ENCODE assay signal across 8 cellular contexts in the genomic region with DNA sequence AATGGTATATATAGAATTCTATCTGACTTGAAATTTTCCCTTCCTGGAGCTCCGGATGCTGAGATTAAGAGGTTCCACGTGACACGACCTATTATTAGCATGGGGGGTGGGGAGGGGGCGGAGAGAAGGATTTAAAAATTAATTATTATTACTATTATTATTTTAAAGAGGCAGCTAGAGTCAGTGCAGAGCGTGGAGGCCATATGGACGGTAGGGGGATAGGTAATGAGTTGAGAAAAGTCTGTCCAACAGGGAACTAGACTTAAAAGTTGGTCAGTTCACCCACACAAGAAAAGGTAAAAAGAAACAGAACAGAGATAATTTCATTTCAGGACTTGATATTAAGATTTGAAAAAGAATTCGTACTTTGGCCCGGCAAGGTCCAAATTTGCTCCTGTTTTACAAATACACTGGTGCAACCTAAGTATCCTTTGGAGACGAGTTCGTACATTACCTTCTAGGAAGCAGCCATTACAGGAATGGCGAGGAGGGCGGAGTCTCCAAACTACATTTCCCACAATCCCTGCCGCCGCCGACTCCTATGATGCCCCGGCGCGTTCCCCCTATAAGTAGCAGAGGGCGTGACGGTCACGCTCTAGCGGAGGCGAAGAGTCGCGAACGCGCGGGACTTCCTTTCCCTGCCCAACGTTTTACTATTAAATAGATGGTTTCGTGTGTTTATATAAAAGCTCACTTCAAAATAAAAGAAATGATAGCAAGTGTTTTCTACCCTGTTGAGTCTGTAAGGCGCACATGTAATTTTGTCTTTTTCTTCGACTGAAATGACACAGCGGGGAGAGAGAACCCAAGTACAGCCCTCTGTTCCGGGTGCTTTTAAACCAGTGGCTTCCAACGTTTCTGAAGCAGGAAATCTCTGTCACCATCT. TPM values are rescaled to one million over a fixed set of nuclear protein-coding genes. Genes with fewer than 3 reads are reported as not detected.
A peak's percentile ranks its signal among the peaks of the same experiment; 100 is the strongest.
DNase-seq lines count a peak whose midpoint lies in the region; TF ChIP-seq lines count a peak whose summit lies in the region.

A gene with protein sequence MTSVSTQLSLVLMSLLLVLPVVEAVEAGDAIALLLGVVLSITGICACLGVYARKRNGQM (minus strand): TSS at position 481 of the 886 bp plus-strand sequence. CDS start 976 bp downstream, outside the sequence.

- H3K9ac ChIP-seq in endocrine pancreas (ENCODE audit: control insufficient read depth, insufficient read depth, low read length) (peak within 1 kb of the TSS; percentile 68), mesendoderm (ENCODE audit: low read length) (peak within 1 kb of the TSS; percentile 79)

- H3K4ac ChIP-seq in mesendoderm (ENCODE audit: low read depth, low read length): no peak within 1 kb of the TSS

- DNase-seq in CMK (ENCODE audit: low read depth) (peak; percentile 46), GM20000 (ENCODE audit: low spot score) (peak; percentile 83), HT-29 (ENCODE audit: low spot score) (peak; percentile 96), NOMO-1 treated with DMSO at 0.1 percent for 48 hours (lab: John Stamatoyannopoulos, UW; ENCODE audit: unreplicated experiment) (peak; percentile 65), mesendoderm (peak; percentile 93)
- DNase-seq in activated CD8-positive, alpha-beta memory T cell treated with anti-CD3 and anti-CD28 coated beads for 4 hours (ENCODE audit: low read depth in 2 of 2): peak; percentile 73 to 80
- peak; percentile 74 for DNase-seq in stimulated activated CD8-positive, alpha-beta memory T cell treated with anti-CD3 and anti-CD28 coated beads, Interleukin-15, amount 100 ng/mL, for 1 hour (ENCODE audit: low read depth)

- peak within 1 kb of the TSS; percentile 40 for H3K4me2 ChIP-seq in mesendoderm (ENCODE audit: low read length)

- H3K4me1 ChIP-seq in endocrine pancreas (ENCODE audit: control insufficient read depth, insufficient read depth, low read length): no peaks in the 10 kb centered on the region
- no peaks in the 10 kb centered on the region for H3K4me1 ChIP-seq in mesendoderm (ENCODE audit: control insufficient read depth, low read depth, low read length)

- no peak within 1 kb of the TSS for H4K8ac ChIP-seq in mesendoderm (ENCODE audit: low read depth, low read length)

- H3K79me2 ChIP-seq in mesendoderm (ENCODE audit: control insufficient read depth, insufficient read depth, low read length): no peaks in the 10 kb centered on the region

- H3K27me3 ChIP-seq in endocrine pancreas (ENCODE audit: control insufficient read depth, insufficient read depth, low read length) (no peaks in the 10 kb centered on the region), mesendoderm (ENCODE audit: insufficient read depth, low read length, poor library complexity) (no peaks in the 10 kb centered on the region)

- peak within 1 kb of the TSS; percentile 86 for H3K56ac ChIP-seq in mesendoderm (ENCODE audit: low read length)

- no peak within 1 kb of the TSS for H2BK5ac ChIP-seq in mesendoderm (ENCODE audit: low read length)

- H4K5ac ChIP-seq in mesendoderm (ENCODE audit: low read length): peak within 1 kb of the TSS; percentile 81

- H3K36me3 ChIP-seq in endocrine pancreas (ENCODE audit: control insufficient read depth, insufficient read depth, low read length) (no peaks in the 10 kb centered on the region), mesendoderm (ENCODE audit: control insufficient read depth, insufficient read depth, low read length) (no peaks in the 10 kb centered on the region)

- H2BK15ac ChIP-seq in mesendoderm (replicated peaks; ENCODE audit: low read depth): no peak within 1 kb of the TSS

- H3K4me3 ChIP-seq in endocrine pancreas (ENCODE audit: control insufficient read depth, insufficient read depth, low read length) (peak within 1 kb of the TSS; percentile 95), mesendoderm (ENCODE audit: low read length) (peak within 1 kb of the TSS; percentile 89)

- no peak for TF ChIP-seq CTCF in GM20000 (IDR thresholded peaks at IDR 0.05; ENCODE audit: extremely low read depth, missing control alignments)

- H2BK120ac ChIP-seq in mesendoderm (ENCODE audit: low read depth, low read length): no peak within 1 kb of the TSS

- H3K18ac ChIP-seq in mesendoderm (ENCODE audit: low read length): no peak within 1 kb of the TSS

- H2AK5ac ChIP-seq in mesendoderm (ENCODE audit: low read length): no peak within 1 kb of the TSS

- no peaks in the 10 kb centered on the region for H3K79me1 ChIP-seq in mesendoderm (ENCODE audit: low read length)

- no CpG with 5 or more reads among the region's 35 CpGs for WGBS in mesendoderm (ENCODE audit: extremely low coverage, insufficient coverage, low lambda C conversion rate)

- H3K23ac ChIP-seq in mesendoderm (ENCODE audit: low read length): no peak within 1 kb of the TSS

- no peaks in the 10 kb centered on the region for H3K9me3 ChIP-seq in endocrine pancreas (ENCODE audit: control insufficient read depth, low read length)

- no peak within 1 kb of the TSS for H3K27ac ChIP-seq in mesendoderm (ENCODE audit: low read depth, low read length)

RNA-seq across cellular contexts. Expression of the gene that starts here (rescaled TPM):
- 17.8 and 25.8 TPM in 2 replicates for total RNA-seq in HT-29 (2014; rRNA removed; shearing (Covaris generic))
- polyA plus RNA-seq in mesendoderm (2013, experiment 1 of 2): 97.4 TPM
- 97.1 TPM for polyA plus RNA-seq in mesendoderm (2013, experiment 2 of 2)

Comparison
In these comparisons a context has a peak if more than half of its experiments do, and no peak if none do; other contexts are left out.
1. DNase-seq: peak in every context shown above with its lines; median percentile 96 in HT-29; 93 in mesendoderm; 83 in GM20000; 76 in activated CD8-positive, alpha-beta memory T cell treated with anti-CD3 and anti-CD28 coated beads for 4 hours; 74 in stimulated activated CD8-positive, alpha-beta memory T cell treated with anti-CD3 and anti-CD28 coated beads, Interleukin-15, amount 100 ng/mL, for 1 hour; 65 in NOMO-1 treated with DMSO at 0.1 percent for 48 hours; 46 in CMK.